In genomic region chr22:46147061-46147460, GRCh38 we compare ENCODE assay signal across 15 cellular contexts. TPM values are rescaled to one million over a fixed set of nuclear protein-coding genes. Genes with fewer than 3 reads are reported as not detected.
DNase-seq lines count a peak whose midpoint lies in the region; ATAC-seq and TF ChIP-seq lines count a peak whose summit lies in the region.
"Had no signal": no experiment of that assay in that cellular context is flagged by ENCODE, and none has a peak within 500 bp of the region (broad histone marks: within the 10 kb centered on the region; RNA-seq: fewer than 3 reads in every experiment).

No MANE protein-coding gene starts in this region.

- no peak for TF ChIP-seq CTCF in CD4-positive, alpha-beta T cell (IDR thresholded peaks at IDR 0.05)
- peak; percentile 10 for TF ChIP-seq CTCF in liver (IDR thresholded peaks at IDR 0.05; ENCODE audit: low read depth, low read length, missing input control)
- TF ChIP-seq CTCF in sigmoid colon (IDR thresholded peaks at IDR 0.05) = no peak

- H3K36me3 Mint-ChIP-seq in CD4-positive, alpha-beta T cell (ENCODE audit: low read depth) = peaks cover 11% of the 10 kb centered on the region
- H3K36me3 Mint-ChIP-seq in activated naive CD4-positive, alpha-beta T cell treated with anti-CD3 and anti-CD28 coated beads, Interleukin-2, amount 10 ng/mL, durations not matched to agents 7 days and 5 days = peaks cover 2% of the 10 kb centered on the region

- H3K27ac ChIP-seq in CD4-positive, alpha-beta T cell (ENCODE audit: low read depth, low read length) = no peak overlapping the region
- H3K27ac ChIP-seq in HUES6 (ENCODE audit: low read depth, low read length) (no peak overlapping the region), liver (ENCODE audit: low read depth in 1 of 2, low read length in 2 of 2) (peak overlapping the region; percentile 96 to 97), sigmoid colon (no peak overlapping the region)

- H3K27me3 ChIP-seq in CD4-positive, alpha-beta T cell (ENCODE audit: control insufficient read depth, insufficient read depth, low read length) = no peaks in the 10 kb centered on the region
- H3K27me3 ChIP-seq in HUES6 (ENCODE audit: control insufficient read depth, insufficient read depth, low read length) (peaks cover 61% of the 10 kb centered on the region), liver (ENCODE audit: control insufficient read depth in 4 of 4, insufficient read depth in 4 of 4, low read length in 3 of 4) (no peaks in the 10 kb centered on the region), sigmoid colon (no peaks in the 10 kb centered on the region)

- no peak for TF ChIP-seq RAD21 in liver (IDR thresholded peaks at IDR 0.05)

- no peak for ATAC-seq in CD4-positive, alpha-beta T cell (ENCODE audit: poor library complexity)
- ATAC-seq in GM18517 (IDR thresholded peaks at IDR 0.05; ENCODE audit: unreplicated experiment) (no peak), HG02588 (IDR thresholded peaks at IDR 0.05; ENCODE audit: unreplicated experiment) (no peak)
- ATAC-seq: K562 had no signal

- TF ChIP-seq POLR2A in sigmoid colon (IDR thresholded peaks at IDR 0.05) = no peak

- H3K4me1 ChIP-seq in HUES6 (ENCODE audit: control insufficient read depth, insufficient read depth, low read length) (peaks cover 11% of the 10 kb centered on the region; the same call in 1 of the 2 replicates), liver (ENCODE audit: control insufficient read depth in 4 of 4, insufficient read depth in 4 of 4, low read length in 3 of 4) (peaks cover 11 to 70% (median 56%) of the 10 kb centered on the region in 4 donors), sigmoid colon (peaks cover 0 to 19% (median 14%) of the 10 kb centered on the region in 4 donors)

- H3K9me3 Mint-ChIP-seq in CD4-positive, alpha-beta T cell = no peaks in the 10 kb centered on the region
- no peaks in the 10 kb centered on the region for H3K9me3 Mint-ChIP-seq in activated naive CD4-positive, alpha-beta T cell treated with anti-CD3 and anti-CD28 coated beads, Interleukin-2, amount 10 ng/mL, durations not matched to agents 7 days and 5 days
- H3K9me3 Mint-ChIP-seq: CD8-positive, alpha-beta memory T cell; H9 had no signal

- no peak overlapping the region for H3K4me3 ChIP-seq in HUES6 (ENCODE audit: low read depth, low read length)
- no peak overlapping the region for H3K4me3 ChIP-seq in liver (ENCODE audit: low read depth in 1 of 3, low read length in 3 of 3)
- no peak overlapping the region for H3K4me3 ChIP-seq in sigmoid colon
- H3K4me3 ChIP-seq: K562 had no signal

- H3K36me3 ChIP-seq in HUES6 (ENCODE audit: control insufficient read depth, insufficient read depth, low read length) = no peaks in the 10 kb centered on the region
- H3K36me3 ChIP-seq in liver (ENCODE audit: control insufficient read depth in 4 of 4, insufficient read depth in 3 of 4, low read depth in 1 of 4, low read length in 3 of 4) = no peaks in the 10 kb centered on the region
- no peaks in the 10 kb centered on the region for H3K36me3 ChIP-seq in sigmoid colon

- peaks cover 14% of the 10 kb centered on the region for H3K4me1 Mint-ChIP-seq in CD4-positive, alpha-beta T cell (ENCODE audit: low read depth)
- H3K4me1 Mint-ChIP-seq in activated naive CD4-positive, alpha-beta T cell treated with anti-CD3 and anti-CD28 coated beads, Interleukin-2, amount 10 ng/mL, durations not matched to agents 7 days and 5 days = peaks cover 12% of the 10 kb centered on the region

- no peaks in the 10 kb centered on the region for H3K27me3 Mint-ChIP-seq in CD4-positive, alpha-beta T cell
- H3K27me3 Mint-ChIP-seq in activated naive CD4-positive, alpha-beta T cell treated with anti-CD3 and anti-CD28 coated beads, Interleukin-2, amount 10 ng/mL, durations not matched to agents 7 days and 5 days = peaks cover 72% of the 10 kb centered on the region

- no peak overlapping the region for H3K4me3 Mint-ChIP-seq in CD4-positive, alpha-beta T cell
- H3K4me3 Mint-ChIP-seq in activated naive CD4-positive, alpha-beta T cell treated with anti-CD3 and anti-CD28 coated beads, Interleukin-2, amount 10 ng/mL, durations not matched to agents 7 days and 5 days = no peak overlapping the region
- H3K4me3 Mint-ChIP-seq: H9 had no signal

- intact Hi-C loops in CD4-positive, alpha-beta T cell (cut with DNase I, micrococcal nuclease) = loop anchor here (5.0 to 10.0 kb wide), 2 partner anchors 105 to 982 kb away; partner anchors contain the start of genes CDPF1 (in 1 of the 2) and NUP50 (in 1 of the 2)
- intact Hi-C loops in sigmoid colon (cut with DNase I) = no loop called here

- no peaks in the 10 kb centered on the region for H3K9me3 ChIP-seq in CD4-positive, alpha-beta T cell (ENCODE audit: control insufficient read depth, low read length)
- no peaks in the 10 kb centered on the region for H3K9me3 ChIP-seq in HUES6 (ENCODE audit: control insufficient read depth, insufficient read depth, low read depth, low read length)
- no peaks in the 10 kb centered on the region for H3K9me3 ChIP-seq in liver (ENCODE audit: control insufficient read depth in 4 of 4, low read length in 3 of 4)
- H3K9me3 ChIP-seq in sigmoid colon = no peaks in the 10 kb centered on the region

- DNase-seq in CD4-positive, alpha-beta T cell = no peak
- peak; percentile 59 for DNase-seq in sigmoid colon
- DNase-seq in activated naive CD4-positive, alpha-beta T cell treated with anti-CD3 and anti-CD28 coated beads, Interleukin-2, amount 10 ng/mL, durations not matched to agents 7 days and 5 days = no peak
- DNase-seq: ACHN; CD8-positive, alpha-beta memory T cell; DMS79 treated with DMSO at 0.1 percent for 48 hours; NCI-H187 treated with DMSO at 0.1 percent for 48 hours; NCI-H446; OCI-M1 had no signal

- H3K27ac Mint-ChIP-seq in CD4-positive, alpha-beta T cell = peak overlapping the region; percentile 74
- no peak overlapping the region for H3K27ac Mint-ChIP-seq in activated naive CD4-positive, alpha-beta T cell treated with anti-CD3 and anti-CD28 coated beads, Interleukin-2, amount 10 ng/mL, durations not matched to agents 7 days and 5 days
- H3K27ac Mint-ChIP-seq: H9 had no signal

- H3K9ac ChIP-seq in HUES6 (ENCODE audit: low read length) = peak overlapping the region; percentile 15
- H3K9ac ChIP-seq in liver (ENCODE audit: low read depth in 1 of 2, low read length in 2 of 2) = no peak overlapping the region

- 30% methylated on average over 7 of the region's 7 CpGs for WGBS in liver
- WGBS in sigmoid colon, 2 donors = 63 to 80% methylated on average over 7 of the region's 7 CpGs

- POLR2A ChIA-PET in CD4-positive, alpha-beta T cell (lab: Charles Lee) = no interaction called here

- no peak for TF ChIP-seq EP300 in sigmoid colon (IDR thresholded peaks at IDR 0.05)

- CTCF ChIA-PET in CD4-positive, alpha-beta T cell (lab: Charles Lee) = no interaction called here
- CTCF ChIA-PET in activated naive CD4-positive, alpha-beta T cell treated with anti-CD3 and anti-CD28 coated beads, Interleukin-2, amount 10 ng/mL, durations not matched to agents 7 days and 5 days (lab: Charles Lee) = no interaction called here

TF ChIP-seq in liver, 16 proteins besides CTCF, POLR2A, EP300 and RAD21 (continues in another document):
- TF ChIP-seq NR2F2 (IDR thresholded peaks at IDR 0.05) (no peak), FOXA2 (IDR thresholded peaks at IDR 0.05) (no peak), YY1 (IDR thresholded peaks at IDR 0.05) (no peak), REST (IDR thresholded peaks at IDR 0.05) (no peak), RXRA (IDR thresholded peaks at IDR 0.05) (no peak), ATF3 (IDR thresholded peaks at IDR 0.05) (no peak)
- TF ChIP-seq, protein P1, sequence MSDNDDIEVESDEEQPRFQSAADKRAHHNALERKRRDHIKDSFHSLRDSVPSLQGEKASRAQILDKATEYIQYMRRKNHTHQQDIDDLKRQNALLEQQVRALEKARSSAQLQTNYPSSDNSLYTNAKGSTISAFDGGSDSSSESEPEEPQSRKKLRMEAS (IDR thresholded peaks at IDR 0.05) = no peak

RNA-seq across cellular contexts. Expression of gene PPARA, which starts 3.3 kb away (rescaled TPM):
- total RNA-seq in CD4-positive, alpha-beta T cell = 1 to 10 TPM; 9.1 to 9.3 TPM
- total RNA-seq in liver = 10 to 100 TPM; 47.5 to 78.8 TPM
- polyA plus RNA-seq in liver = 10 to 100 TPM; 31.2 to 35.1 TPM
- 10 to 100 TPM; 16.6 to 21.4 (median 20.6) TPM for total RNA-seq in sigmoid colon
- polyA plus RNA-seq in sigmoid colon = 10 to 100 TPM in 2 of 3 donors, 1 to 10 TPM in 1; 7.8 to 22.7 (median 12.0) TPM

Comparison
In these comparisons a context has a peak if more than half of its experiments do, and no peak if none do; other contexts are left out.
1. H3K27ac ChIP-seq: peak in liver (2 of 2); none in CD4-positive, alpha-beta T cell (single experiment), HUES6 (single experiment) and sigmoid colon (0 of 4).